18 cellular contexts compared by ENCODE assay signal in genomic region chr20:37680420-37680819, GRCh38. TPM values are rescaled to one million over a fixed set of nuclear protein-coding genes. Genes with fewer than 3 reads are reported as not detected.
A peak's percentile ranks its signal among the peaks of the same experiment; 100 is the strongest.
DNase-seq lines count a peak whose midpoint lies in the region; ATAC-seq and TF ChIP-seq lines count a peak whose summit lies in the region.
"Had no signal": no experiment of that assay in that cellular context is flagged by ENCODE, and none has a peak within 500 bp of the region (broad histone marks: within the 10 kb centered on the region; RNA-seq: fewer than 3 reads in every experiment).

No MANE protein-coding gene starts in this region.

- H3K4me3 Mint-ChIP-seq in naive thymus-derived CD8-positive, alpha-beta T cell, result no peak overlapping the region
- H3K4me3 Mint-ChIP-seq: dendritic cell treated with granulocyte-macrophage colony-stimulating factor and Interleukin-4, amounts not matched to agents 40 ng/mL and 50 ng/mL, for 4 days; stimulated activated naive CD8-positive, alpha-beta T cell treated with anti-CD3 and anti-CD28 coated beads, Interleukin-15, amount 100 ng/mL, for 72 hours had no signal

- H4K20me1 ChIP-seq in PC-3 (ENCODE audit: low read length) (no peaks in the 10 kb centered on the region), osteoblast (ENCODE audit: insufficient read depth, low read length) (no peaks in the 10 kb centered on the region)
- H4K20me1 ChIP-seq: BLaER1 treated with 17β-estradiol and CSF1 and Interleukin-3, amounts not matched to agents 10 nM and 100 nM had no signal

- no peak for ATAC-seq in PC-3
- ATAC-seq in naive thymus-derived CD8-positive, alpha-beta T cell, result no peak
- ATAC-seq: activated CD4-positive, CD25-positive, alpha-beta regulatory T cell treated with anti-CD3 and anti-CD28 coated beads, Interleukin-2, amount 50 U/mL, for 24 hours; right cardiac atrium; stimulated activated naive CD8-positive, alpha-beta T cell treated with anti-CD3 and anti-CD28 coated beads, Interleukin-15, amount 100 ng/mL, for 72 hours had no signal

- H3K4me1 ChIP-seq in PC-3 (ENCODE audit: insufficient read depth, low read length) (peaks cover 7% of the 10 kb centered on the region), osteoblast (ENCODE audit: insufficient read depth, low read length) (no peaks in the 10 kb centered on the region)
- H3K4me1 ChIP-seq: esophagus muscularis mucosa had no signal

- BruUV-seq in PC-3 (replicated peaks; lab: Mats Ljungman, UMichigan), result no TSS peak

- DNase-seq in DMS53 (lab: John Stamatoyannopoulos, UW) (peak; percentile 11), DMS53 treated with DMSO at 0.1 percent for 48 hours (lab: John Stamatoyannopoulos, UW; ENCODE audit: unreplicated experiment) (no peak), PC-3 (peak; percentile 43), epithelial cell of prostate (ENCODE audit: low read depth, low spot score) (peak; percentile 8), osteoblast (ENCODE audit: insufficient read length, low spot score, missing footprints) (peak; percentile 42), inferior parietal cortex (ENCODE audit: extremely low spot score) (no peak), NCI-H510A (lab: John Stamatoyannopoulos, UW) (no peak)
- no peak for DNase-seq in naive thymus-derived CD8-positive, alpha-beta T cell
- DNase-seq: activated naive CD4-positive, alpha-beta T cell; nucleus accumbens; right cardiac atrium; stimulated activated naive CD8-positive, alpha-beta T cell treated with anti-CD3 and anti-CD28 coated beads, Interleukin-15, amount 100 ng/mL, for 72 hours had no signal

- no peak for TF ChIP-seq CTCF in PC-3 (conservative IDR thresholded peaks at IDR 0.05; ENCODE audit: low read depth, low read length)
- no peak for TF ChIP-seq CTCF in osteoblast (IDR thresholded peaks at IDR 0.05; ENCODE audit: extremely low read depth, low read depth, low read length)

- H3K4me1 Mint-ChIP-seq in naive thymus-derived CD8-positive, alpha-beta T cell, result no peaks in the 10 kb centered on the region
- H3K4me1 Mint-ChIP-seq: stimulated activated naive CD8-positive, alpha-beta T cell treated with anti-CD3 and anti-CD28 coated beads, Interleukin-15, amount 100 ng/mL, for 72 hours had no signal

- H3K9me2 ChIP-seq in PC-3 (replicated peaks; ENCODE audit: low read length), result no peaks in the 10 kb centered on the region

- H3K36me3 ChIP-seq in PC-3 (ENCODE audit: low read depth, low read length) (no peaks in the 10 kb centered on the region), osteoblast (ENCODE audit: insufficient read depth, low read length) (no peaks in the 10 kb centered on the region)
- H3K36me3 ChIP-seq: BLaER1 treated with 17β-estradiol and CSF1 and Interleukin-3, amounts not matched to agents 10 nM and 100 nM; esophagus muscularis mucosa; SJSA1 had no signal

- H3K9me3 ChIP-seq in PC-3 (ENCODE audit: low read length) (no peaks in the 10 kb centered on the region), osteoblast (ENCODE audit: low read depth, low read length) (no peaks in the 10 kb centered on the region)
- H3K9me3 ChIP-seq: BLaER1 treated with 17β-estradiol and CSF1 and Interleukin-3, amounts not matched to agents 10 nM and 100 nM; esophagus muscularis mucosa; SJSA1 had no signal

- H3K79me2 ChIP-seq in PC-3 (ENCODE audit: low read length) (no peaks in the 10 kb centered on the region), osteoblast (ENCODE audit: insufficient read depth, low read length) (no peaks in the 10 kb centered on the region)

- H3K27ac Mint-ChIP-seq in naive thymus-derived CD8-positive, alpha-beta T cell, result no peak overlapping the region
- H3K27ac Mint-ChIP-seq: dendritic cell treated with granulocyte-macrophage colony-stimulating factor and Interleukin-4, amounts not matched to agents 40 ng/mL and 50 ng/mL, for 4 days; stimulated activated naive CD8-positive, alpha-beta T cell treated with anti-CD3 and anti-CD28 coated beads, Interleukin-15, amount 100 ng/mL, for 72 hours had no signal

- H3K4me2 ChIP-seq in PC-3 (ENCODE audit: low read length) (no peak overlapping the region), osteoblast (ENCODE audit: insufficient read depth, low read length) (no peak overlapping the region)

- CTCF ChIA-PET in PC-3 (lab: Charles Lee), result no interaction called here

- H3K27me3 Mint-ChIP-seq in naive thymus-derived CD8-positive, alpha-beta T cell, result peaks cover 7 to 41% (median 29%) of the 10 kb centered on the region in 5 donors

- H3K36me3 Mint-ChIP-seq in naive thymus-derived CD8-positive, alpha-beta T cell, result no peaks in the 10 kb centered on the region

- H3K9ac ChIP-seq in PC-3 (ENCODE audit: low read length), result no peak overlapping the region
- H3K9ac ChIP-seq: BLaER1 treated with 17β-estradiol and CSF1 and Interleukin-3, amounts not matched to agents 10 nM and 100 nM had no signal

- no peak overlapping the region for H3K4me3 ChIP-seq in PC-3 (ENCODE audit: low read length)
- H3K4me3 ChIP-seq in osteoblast (ENCODE audit: insufficient read depth, low read length), result no peak overlapping the region
- H3K4me3 ChIP-seq: BLaER1 treated with 17β-estradiol and CSF1 and Interleukin-3, amounts not matched to agents 10 nM and 100 nM; esophagus muscularis mucosa; SJSA1 had no signal

- intact Hi-C loops in PC-3 (cut with micrococcal nuclease), result no loop called here

- POLR2A ChIA-PET in PC-3 (lab: Charles Lee; ENCODE audit: unreplicated experiment), result no interaction called here
- POLR2A ChIA-PET in naive thymus-derived CD8-positive, alpha-beta T cell (lab: Charles Lee), result no interaction called here

- no peak overlapping the region for H3K27ac ChIP-seq in PC-3 (ENCODE audit: low read length)
- H3K27ac ChIP-seq in epithelial cell of prostate, result no peak overlapping the region
- H3K27ac ChIP-seq in osteoblast (ENCODE audit: low read depth, low read length), result no peak overlapping the region
- H3K27ac ChIP-seq: 22Rv1; BLaER1 treated with 17β-estradiol and CSF1 and Interleukin-3, amounts not matched to agents 10 nM and 100 nM; esophagus muscularis mucosa; SJSA1 had no signal

- H3K9me3 Mint-ChIP-seq in naive thymus-derived CD8-positive, alpha-beta T cell, result no peaks in the 10 kb centered on the region
- H3K9me3 Mint-ChIP-seq: dendritic cell treated with granulocyte-macrophage colony-stimulating factor and Interleukin-4, amounts not matched to agents 40 ng/mL and 50 ng/mL, for 4 days; stimulated activated naive CD8-positive, alpha-beta T cell treated with anti-CD3 and anti-CD28 coated beads, Interleukin-15, amount 100 ng/mL, for 72 hours had no signal

- no peaks in the 10 kb centered on the region for H3F3A ChIP-seq in PC-3 (ENCODE audit: low read length, unreplicated experiment)

- H2AFZ ChIP-seq in PC-3 (ENCODE audit: low read length), result no peak overlapping the region
- no peak overlapping the region for H2AFZ ChIP-seq in osteoblast (ENCODE audit: low read length)

- H3K27me3 ChIP-seq in PC-3 (ENCODE audit: low read length) (no peaks in the 10 kb centered on the region), osteoblast (ENCODE audit: insufficient read depth, low read length) (peaks cover 21% of the 10 kb centered on the region)
- H3K27me3 ChIP-seq: BLaER1 treated with 17β-estradiol and CSF1 and Interleukin-3, amounts not matched to agents 10 nM and 100 nM had no signal

RNA-seq across cellular contexts. Expression of gene CTNNBL1, which starts 13.4 kb away (rescaled TPM):
- total RNA-seq in PC-3 (2014; rRNA removed) (49.9 and 50.9 TPM in 2 replicates), osteoblast (19.5 and 23.0 TPM in 2 replicates)
- total RNA-seq in naive thymus-derived CD8-positive, alpha-beta T cell, result 10 to 100 TPM; 46.9 to 47.5 TPM
- polyA plus RNA-seq in naive thymus-derived CD8-positive, alpha-beta T cell, result 10 to 100 TPM; 85.1 to 95.8 (median 90.3) TPM

Comparison
In these comparisons a context has a peak if more than half of its experiments do, and no peak if none do; other contexts are left out.
1. DNase-seq: peak in DMS53 (single experiment), PC-3 (single experiment), epithelial cell of prostate (single experiment) and osteoblast (single experiment); none in DMS53 treated with DMSO at 0.1 percent for 48 hours (single experiment), naive thymus-derived CD8-positive, alpha-beta T cell (0 of 10), inferior parietal cortex (single experiment) and NCI-H510A (single experiment).